8 cellular contexts compared by ENCODE assay signal in genomic region chr5:81779125-81779934, GRCh38. TPM values are rescaled to one million over a fixed set of nuclear protein-coding genes. Genes with fewer than 3 reads are reported as not detected.
DNase-seq lines count a peak whose midpoint lies in the region; ATAC-seq and TF ChIP-seq lines count a peak whose summit lies in the region.

No MANE protein-coding gene starts in this region.

- H3F3A ChIP-seq in smooth muscle cell (ENCODE audit: low read depth) = no peaks in the 10 kb centered on the region

- H3K4me3 Mint-ChIP-seq in activated naive CD8-positive, alpha-beta T cell treated with anti-CD3 and anti-CD28 coated beads, Interleukin-2, amount 10 ng/mL, durations not matched to agents 7 days and 5 days = peak overlapping the region; percentile 77

- peak overlapping the region; percentile 86 for H2AFZ ChIP-seq in smooth muscle cell (ENCODE audit: low read depth)

- in situ Hi-C loops in Panc1 (cut with HindIII; ENCODE audit: low pct_unique_long_range_greater_than_20kb, low sequenced_read_pairs) = no loop called here

- ATAC-seq in HG02981 (IDR thresholded peaks at IDR 0.05; ENCODE audit: unreplicated experiment) (peak; percentile 83), Panc1 (peak; percentile 82)
- ATAC-seq in activated naive CD8-positive, alpha-beta T cell treated with anti-CD3 and anti-CD28 coated beads, Interleukin-2, amount 10 ng/mL, durations not matched to agents 7 days and 5 days (ENCODE audit: low read depth) = peak; percentile 84

- H3K27ac Mint-ChIP-seq in activated naive CD8-positive, alpha-beta T cell treated with anti-CD3 and anti-CD28 coated beads, Interleukin-2, amount 10 ng/mL, durations not matched to agents 7 days and 5 days = peak overlapping the region; percentile 86

- POLR2A ChIA-PET in Panc1 (lab: Charles Lee) = no interaction called here
- POLR2A ChIA-PET in activated naive CD8-positive, alpha-beta T cell treated with anti-CD3 and anti-CD28 coated beads, Interleukin-2, amount 10 ng/mL, durations not matched to agents 7 days and 5 days (lab: Charles Lee) = interaction anchor here (0.9 to 3.2 kb wide), 5 partner anchors 10 to 193 kb away, joined by 3 to 28 read pairs (median 4); partner anchors contain the start of genes ATG10 and SSBP2

- intact Hi-C loops in Panc1 (cut with micrococcal nuclease; ENCODE audit: unreplicated experiment) = no loop called here

- no peaks in the 10 kb centered on the region for H3K27me3 Mint-ChIP-seq in activated naive CD8-positive, alpha-beta T cell treated with anti-CD3 and anti-CD28 coated beads, Interleukin-2, amount 10 ng/mL, durations not matched to agents 7 days and 5 days

- peak overlapping the region; percentile 1 to 33; a peak in 3 of 4 replicates for H3K4me3 ChIP-seq in Panc1 (ENCODE audit: low read depth in 2 of 2, low read length in 2 of 2)
- peak overlapping the region in 1 of 2 donors; percentile 26 for H3K4me3 ChIP-seq in right atrium auricular region
- H3K4me3 ChIP-seq in smooth muscle cell = peak overlapping the region; percentile 21

- DNase-seq in DMS79 treated with DMSO at 0.1 percent for 48 hours (lab: John Stamatoyannopoulos, UW) = peak; percentile 6
- DNase-seq in DMS79 (lab: John Stamatoyannopoulos, UW) = no peak
- DNase-seq in Panc1 (ENCODE audit: low read depth, low spot score) = no peak
- DNase-seq in activated naive CD8-positive, alpha-beta T cell treated with anti-CD3 and anti-CD28 coated beads, Interleukin-2, amount 10 ng/mL, durations not matched to agents 7 days and 5 days = peak; percentile 51
- DNase-seq in right atrium auricular region (ENCODE audit: low spot score) = no peak
- DNase-seq in smooth muscle cell (lab: John Stamatoyannopoulos, UW; ENCODE audit: unreplicated experiment) = no peak
- no peak for DNase-seq in HK-2 (ENCODE audit: unreplicated experiment)

- BruUV-seq in Panc1 (replicated peaks; lab: Mats Ljungman, UMichigan) = no TSS peak

- CTCF ChIA-PET in Panc1 (lab: Charles Lee) = interaction anchor here (1.0 kb wide), 1 partner anchor 60 kb away, joined by 3 read pairs; no protein-coding TSS in a partner anchor

- peak overlapping the region; percentile 75 for H3K4me2 ChIP-seq in smooth muscle cell

- peaks cover 7% of the 10 kb centered on the region for H3K36me3 Mint-ChIP-seq in activated naive CD8-positive, alpha-beta T cell treated with anti-CD3 and anti-CD28 coated beads, Interleukin-2, amount 10 ng/mL, durations not matched to agents 7 days and 5 days

- no peaks in the 10 kb centered on the region for H3K36me3 ChIP-seq in Panc1 (ENCODE audit: control insufficient read depth, insufficient read depth, low read length)
- no peaks in the 10 kb centered on the region for H3K36me3 ChIP-seq in right atrium auricular region
- H3K36me3 ChIP-seq in smooth muscle cell (ENCODE audit: low read depth) = no peaks in the 10 kb centered on the region

- H3K79me2 ChIP-seq in smooth muscle cell (ENCODE audit: low read depth) = no peaks in the 10 kb centered on the region

- H3K27ac ChIP-seq in Panc1 (ENCODE audit: low read length) (peak overlapping the region; percentile 59; the same call in 1 of the 2 replicates), right atrium auricular region (peak overlapping the region; percentile 68 to 70), smooth muscle cell (ENCODE audit: low read depth) (peak overlapping the region; percentile 18)

- H3K27me3 ChIP-seq in Panc1 (ENCODE audit: control insufficient read depth, insufficient read depth, low read length) (no peaks in the 10 kb centered on the region), right atrium auricular region (no peaks in the 10 kb centered on the region), smooth muscle cell (ENCODE audit: low read depth) (no peaks in the 10 kb centered on the region)

- H3K9me3 ChIP-seq in Panc1 (ENCODE audit: control insufficient read depth, insufficient read depth, low read depth, low read length) (peaks cover 6% of the 10 kb centered on the region; the same call in 1 of the 2 replicates), right atrium auricular region (no peaks in the 10 kb centered on the region), smooth muscle cell (replicated peaks; ENCODE audit: low read depth) (no peaks in the 10 kb centered on the region)

- no peaks in the 10 kb centered on the region for H3K9me3 Mint-ChIP-seq in activated naive CD8-positive, alpha-beta T cell treated with anti-CD3 and anti-CD28 coated beads, Interleukin-2, amount 10 ng/mL, durations not matched to agents 7 days and 5 days

- no peak for TF ChIP-seq CTCF in Panc1 (IDR thresholded peaks at IDR 0.05)
- TF ChIP-seq CTCF in right atrium auricular region (IDR thresholded peaks at IDR 0.05) = no peak
- no peak for TF ChIP-seq CTCF in smooth muscle cell (IDR thresholded peaks at IDR 0.05; ENCODE audit: borderline replicate concordance, insufficient read depth, poor library complexity, severe bottlenecking)

- H3K4me1 Mint-ChIP-seq in activated naive CD8-positive, alpha-beta T cell treated with anti-CD3 and anti-CD28 coated beads, Interleukin-2, amount 10 ng/mL, durations not matched to agents 7 days and 5 days = peaks cover 20% of the 10 kb centered on the region

- H4K20me1 ChIP-seq in smooth muscle cell (ENCODE audit: low read depth) = no peaks in the 10 kb centered on the region

- no peak overlapping the region for H3K9ac ChIP-seq in smooth muscle cell (ENCODE audit: low read depth)

- H3K4me1 ChIP-seq in Panc1 (ENCODE audit: control insufficient read depth, insufficient read depth, low read length) = no peaks in the 10 kb centered on the region; the same call in 1 of the 2 replicates
- H3K4me1 ChIP-seq in right atrium auricular region = peaks cover 0 to 22% of the 10 kb centered on the region in 2 donors
- no peaks in the 10 kb centered on the region for H3K4me1 ChIP-seq in smooth muscle cell (ENCODE audit: low read depth)

- WGBS in smooth muscle cell (ENCODE audit: low lambda C conversion rate) = 72% methylated on average over 5 of the region's 5 CpGs

RNA-seq across cellular contexts. Expression of gene SSBP2, which starts 28.4 kb away (rescaled TPM):
- total RNA-seq in Panc1 (2021; ENCODE audit: unreplicated experiment) = 16.3 TPM
- 23.7 TPM for polyA plus RNA-seq in Panc1 (2012; ENCODE audit: insufficient read length)
- 10 to 100 TPM; 32.5 to 35.4 TPM for total RNA-seq in activated naive CD8-positive, alpha-beta T cell treated with anti-CD3 and anti-CD28 coated beads, Interleukin-2, amount 10 ng/mL, durations not matched to agents 7 days and 5 days
- total RNA-seq in right atrium auricular region = 10 to 100 TPM; 29.3 to 55.1 TPM
- 21.1 and 48.0 TPM in 2 replicates for total RNA-seq in smooth muscle cell
- polyA plus RNA-seq in smooth muscle cell = 33.3 and 44.0 TPM in 2 replicates

Comparison
In these comparisons a context has a peak if more than half of its experiments do, and no peak if none do; other contexts are left out.
1. DNase-seq: peak in DMS79 treated with DMSO at 0.1 percent for 48 hours (single experiment) and activated naive CD8-positive, alpha-beta T cell treated with anti-CD3 and anti-CD28 coated beads, Interleukin-2, amount 10 ng/mL, durations not matched to agents 7 days and 5 days (single experiment); none in DMS79 (single experiment), Panc1 (single experiment), right atrium auricular region (single experiment), smooth muscle cell (single experiment) and HK-2 (single experiment).
2. H3K27ac ChIP-seq: peak in every context shown above with its lines; median percentile 69 in right atrium auricular region; 59 in Panc1; 18 in smooth muscle cell.
3. Peak in every context shown above with its lines, with median percentiles within 50 percentile points of each other: ATAC-seq.